Comparison of ENCODE assay signal across 8 cellular contexts in genomic region chr1:207868769-207869721, GRCh38. TPM values are rescaled to one million over a fixed set of nuclear protein-coding genes. Genes with fewer than 3 reads are reported as not detected.
DNase-seq lines count a peak whose midpoint lies in the region; ATAC-seq and TF ChIP-seq lines count a peak whose summit lies in the region.

No MANE protein-coding gene starts in this region.

- peaks cover 9% of the 10 kb centered on the region for H3K36me3 Mint-ChIP-seq in nephron progenitor cell (ENCODE audit: low read depth)

- H3K36me3 ChIP-seq in HUES48 (ENCODE audit: control insufficient read depth, insufficient read depth, low read length) (no peaks in the 10 kb centered on the region), suprapubic skin (peaks cover 3% of the 10 kb centered on the region)

- H3K27me3 ChIP-seq in HUES48 (ENCODE audit: control insufficient read depth, insufficient read depth, low read length), result peaks cover 20% of the 10 kb centered on the region
- H3K27me3 ChIP-seq in suprapubic skin, result no peaks in the 10 kb centered on the region

- no peaks in the 10 kb centered on the region for H3K9me3 Mint-ChIP-seq in nephron progenitor cell

- peaks cover 30% of the 10 kb centered on the region for H3K4me1 Mint-ChIP-seq in nephron progenitor cell

- H3K27ac ChIP-seq in HUES48 (ENCODE audit: low read depth, low read length), result no peak overlapping the region
- H3K27ac ChIP-seq in RWPE1, result peak overlapping the region; percentile 77
- H3K27ac ChIP-seq in suprapubic skin, result peak overlapping the region; percentile 95

- ATAC-seq in GM21381 (IDR thresholded peaks at IDR 0.05; ENCODE audit: unreplicated experiment), result peak; percentile 59

- H3K27ac Mint-ChIP-seq in nephron progenitor cell, result no peak overlapping the region

- H3K9ac ChIP-seq in HUES48 (ENCODE audit: low read depth, low read length), result no peak overlapping the region

- TF ChIP-seq CTCF in RWPE1 (conservative IDR thresholded peaks at IDR 0.05; ENCODE audit: low read depth), result peak; percentile 95
- TF ChIP-seq CTCF in fibroblast of villous mesenchyme (IDR thresholded peaks at IDR 0.05; ENCODE audit: insufficient read depth, low read depth, low read length), result peak; percentile 68
- TF ChIP-seq CTCF in nephron progenitor cell (IDR thresholded peaks at IDR 0.05), result peak; percentile 35
- peak; percentile 89 to 91 for TF ChIP-seq CTCF in suprapubic skin (IDR thresholded peaks at IDR 0.05)

- 6% methylated on average over 37 of the region's 87 CpGs for WGBS in suprapubic skin

- H3K4me3 ChIP-seq in HUES48 (ENCODE audit: low read depth, low read length) (peak overlapping the region; percentile 63), fibroblast of villous mesenchyme (ENCODE audit: low read depth, low read length) (peak overlapping the region; percentile 66), suprapubic skin (peak overlapping the region; percentile 83)

- peaks cover 47% of the 10 kb centered on the region for H3K27me3 Mint-ChIP-seq in nephron progenitor cell (ENCODE audit: low read depth, poor library complexity)

- no peak for TF ChIP-seq EP300 in suprapubic skin (IDR thresholded peaks at IDR 0.05)

- H3K4me1 ChIP-seq in HUES48 (ENCODE audit: control insufficient read depth, insufficient read depth, low read length) (peaks cover 4% of the 10 kb centered on the region; the same call in 1 of the 2 replicates), suprapubic skin (peaks cover 87% of the 10 kb centered on the region)

- DNase-seq in DMS53 (lab: John Stamatoyannopoulos, UW) (peak; percentile 92), RWPE1 (ENCODE audit: low spot score) (peak; percentile 79), activated gamma-delta T cell treated with Interleukin-2 at 50 U/mL for 16 hours (peak; percentile 55), fibroblast of villous mesenchyme (ENCODE audit: low read depth) (peak; percentile 72), nephron progenitor cell (peak; percentile 85), suprapubic skin (ENCODE audit: low spot score in 2 of 2) (peak; percentile 86 to 87)

- H3K9me3 ChIP-seq in HUES48 (ENCODE audit: control insufficient read depth, insufficient read depth, low read length) (no peaks in the 10 kb centered on the region), suprapubic skin (no peaks in the 10 kb centered on the region)

- peak in 1 of 2 donors; percentile 72 for TF ChIP-seq POLR2A in suprapubic skin (IDR thresholded peaks at IDR 0.05)

- H3K4me3 Mint-ChIP-seq in nephron progenitor cell, result peak overlapping the region; percentile 78

- CTCF ChIA-PET in RWPE1 (lab: Yijun Ruan, JAX), result interaction anchor here (0.5 to 2.6 kb wide), 13 partner anchors 16 to 844 kb away, joined by 3 to 30 read pairs (median 5); no protein-coding TSS in a partner anchor

- POLR2A ChIA-PET in RWPE1 (lab: Yijun Ruan, JAX; ENCODE audit: low non-redundant PET), result interaction anchor here (0.8 kb wide), 1 partner anchor 35 kb away, joined by 3 read pairs; no protein-coding TSS in a partner anchor

RNA-seq across cellular contexts. Expression of gene CD34, which starts 41.9 kb away (rescaled TPM):
- total RNA-seq in fibroblast of villous mesenchyme (0.32 and 0.43 TPM in 2 replicates), suprapubic skin (10 to 100 TPM; 11.1 to 31.1 (median 17.1) TPM)

Comparison
In these comparisons a context has a peak if more than half of its experiments do, and no peak if none do; other contexts are left out.
1. CTCF ChIP-seq: peak in every context shown above with its lines; median percentile 95 in RWPE1; 90 in suprapubic skin; 68 in fibroblast of villous mesenchyme; 35 in nephron progenitor cell.